Comparison of ENCODE assay signal across 20 cellular contexts in the genomic region with DNA sequence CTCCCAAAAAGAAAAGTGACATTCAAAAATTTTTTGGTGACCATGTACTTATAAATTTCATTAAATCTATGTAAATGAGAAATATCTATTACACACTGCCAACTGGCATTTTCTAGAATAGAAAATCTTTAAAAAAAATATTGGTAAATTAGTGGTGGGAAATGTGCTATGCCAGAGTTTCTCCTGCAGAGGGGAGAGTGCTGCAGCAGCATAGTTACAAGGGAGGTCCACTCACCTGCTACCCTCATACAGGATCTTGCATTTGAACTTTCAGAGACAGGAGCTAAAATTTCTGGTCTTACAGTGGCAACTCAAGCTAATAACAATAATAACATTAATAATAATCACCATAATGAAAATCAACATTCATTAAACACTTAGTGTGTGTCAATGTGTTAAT.
DNase-seq lines count a peak whose midpoint lies in the region; ATAC-seq, FAIRE-seq and TF ChIP-seq lines count a peak whose summit lies in the region.
"Had no signal": no experiment of that assay in that cellular context is flagged by ENCODE, and none has a peak within 500 bp of the region (broad histone marks: within the 10 kb centered on the region; RNA-seq: fewer than 3 reads in every experiment).

No MANE protein-coding gene starts in this region.

- ATAC-seq in HG03378 (IDR thresholded peaks at IDR 0.05; ENCODE audit: unreplicated experiment) (no peak), HG03460 (IDR thresholded peaks at IDR 0.05; ENCODE audit: unreplicated experiment) (no peak)
- ATAC-seq: stimulated activated naive CD8-positive, alpha-beta T cell treated with anti-CD3 and anti-CD28 coated beads, Interleukin-15, amount 100 ng/mL, for 72 hours had no signal

- no peak overlapping the region for H3K56ac ChIP-seq in H1 (replicated peaks; ENCODE audit: insufficient read length, low read depth, low read length)

- H3K4me3 ChIP-seq in OCI-LY7 (ENCODE audit: low read depth, low read length, poor library complexity, severe bottlenecking) (no peak overlapping the region), H1 (ENCODE audit: extremely low read depth in 1 of 4, insufficient read depth in 2 of 4, low read depth in 3 of 4, low read length in 4 of 4) (no peak overlapping the region)
- H3K4me3 ChIP-seq: colonic mucosa, esophagus muscularis mucosa, skin epidermis, vagina had no signal

- H4K5ac ChIP-seq in H1 (ENCODE audit: insufficient read length, low read depth, low read length), result no peak overlapping the region

- no peak overlapping the region for H2BK5ac ChIP-seq in H1 (ENCODE audit: low read depth, low read length)

- H3K9me3 Mint-ChIP-seq in nephron, result no peaks in the 10 kb centered on the region
- H3K9me3 Mint-ChIP-seq: activated naive CD8-positive, alpha-beta T cell treated with anti-CD3 and anti-CD28 coated beads, Interleukin-2, amount 10 ng/mL, durations not matched to agents 7 days and 5 days had no signal

- H3K9me3 ChIP-seq in OCI-LY7 (ENCODE audit: low read length) (no peaks in the 10 kb centered on the region), H1 (ENCODE audit: insufficient read depth in 2 of 2, low read depth in 1 of 2, low read length in 1 of 2) (no peaks in the 10 kb centered on the region)
- H3K9me3 ChIP-seq: colonic mucosa, esophagus muscularis mucosa, vagina had no signal

- peaks cover 29% of the 10 kb centered on the region for H3K4me1 Mint-ChIP-seq in nephron
- H3K4me1 Mint-ChIP-seq: activated naive CD8-positive, alpha-beta T cell treated with anti-CD3 and anti-CD28 coated beads, Interleukin-2, amount 10 ng/mL, durations not matched to agents 7 days and 5 days; CD4-positive, alpha-beta memory T cell; stimulated activated naive CD8-positive, alpha-beta T cell treated with anti-CD3 and anti-CD28 coated beads, Interleukin-15, amount 100 ng/mL, for 72 hours had no signal

- H3K23ac ChIP-seq in H1 (ENCODE audit: insufficient read length), result no peak overlapping the region

- no peak overlapping the region for H2AK5ac ChIP-seq in H1 (ENCODE audit: low read depth, low read length)

- no peak overlapping the region for H2BK20ac ChIP-seq in H1 (ENCODE audit: low read length)

- no peaks in the 10 kb centered on the region for H4K20me1 ChIP-seq in OCI-LY7 (ENCODE audit: insufficient read depth, low read length)
- no peaks in the 10 kb centered on the region for H4K20me1 ChIP-seq in H1 (replicated peaks in 1 of 2; ENCODE audit: control insufficient read depth in 1 of 2, insufficient read depth in 2 of 2, low read length in 2 of 2)

- no peaks in the 10 kb centered on the region for H3K36me3 ChIP-seq in OCI-LY7 (ENCODE audit: insufficient read depth, low read length)
- no peaks in the 10 kb centered on the region for H3K36me3 ChIP-seq in H1 (ENCODE audit: control insufficient read depth in 2 of 4, insufficient read depth in 4 of 4, low read length in 3 of 4)
- H3K36me3 ChIP-seq: colonic mucosa, esophagus muscularis mucosa, vagina had no signal

- H4K8ac ChIP-seq in H1 (ENCODE audit: extremely low read depth, insufficient read depth, low read length), result no peak overlapping the region

- H3K27ac ChIP-seq in OCI-LY7 (ENCODE audit: low read depth, low read length, poor library complexity, severe bottlenecking) (no peak overlapping the region), H1 (ENCODE audit: low read depth, low read length) (no peak overlapping the region)
- H3K27ac ChIP-seq: colonic mucosa, esophagus muscularis mucosa, KMS-11, skin epidermis, vagina had no signal

- TF ChIP-seq EP300 in H1 (IDR thresholded peaks at IDR 0.05; ENCODE audit: borderline replicate concordance in 1 of 2, low read depth in 2 of 2, low read length in 2 of 2), result no peak

- H3K79me2 ChIP-seq in OCI-LY7 (ENCODE audit: insufficient read depth, low read depth, low read length) (no peaks in the 10 kb centered on the region), H1 (ENCODE audit: control insufficient read depth in 1 of 2, insufficient read depth in 2 of 2, low read length in 2 of 2) (no peaks in the 10 kb centered on the region)

- H3K36me3 Mint-ChIP-seq in nephron (ENCODE audit: low read depth), result no peaks in the 10 kb centered on the region
- H3K36me3 Mint-ChIP-seq: activated naive CD8-positive, alpha-beta T cell treated with anti-CD3 and anti-CD28 coated beads, Interleukin-2, amount 10 ng/mL, durations not matched to agents 7 days and 5 days; CD4-positive, alpha-beta memory T cell had no signal

- CTCF ChIA-PET in OCI-LY7 (lab: Charles Lee; ENCODE audit: unreplicated experiment) (no interaction called here), H1 (lab: Charles Lee; ENCODE audit: partially characterized antibody) (interaction anchor here (0.6 to 1.6 kb wide), 11 partner anchors 11 to 309 kb away, joined by 3 to 5 read pairs (median 3); no protein-coding TSS in a partner anchor)

- no peak overlapping the region for H3K27ac Mint-ChIP-seq in nephron
- H3K27ac Mint-ChIP-seq: activated naive CD8-positive, alpha-beta T cell treated with anti-CD3 and anti-CD28 coated beads, Interleukin-2, amount 10 ng/mL, durations not matched to agents 7 days and 5 days; CD4-positive, alpha-beta memory T cell; stimulated activated naive CD8-positive, alpha-beta T cell treated with anti-CD3 and anti-CD28 coated beads, Interleukin-15, amount 100 ng/mL, for 72 hours had no signal

- H2AFZ ChIP-seq in OCI-LY7 (ENCODE audit: low read length) (no peak overlapping the region), H1 (ENCODE audit: low read length) (no peak overlapping the region)

- no peak overlapping the region for H4K91ac ChIP-seq in H1 (replicated peaks; ENCODE audit: insufficient read length, low read length)

- H2BK120ac ChIP-seq in H1 (replicated peaks; ENCODE audit: low read depth, low read length), result no peak overlapping the region

- TF ChIP-seq CTCF in OCI-LY7 (conservative IDR thresholded peaks at IDR 0.05; ENCODE audit: low read length) (0 out of 2 replicates have a peak, but pooled peaks have one; percentile 22), H1 (IDR thresholded peaks at IDR 0.05; ENCODE audit: control extremely low read depth in 1 of 3, insufficient read depth in 1 of 3, low read depth in 1 of 3, low read length in 3 of 3) (peak; percentile 39 to 50 (median 45)), nephron (IDR thresholded peaks at IDR 0.05; ENCODE audit: unreplicated experiment in 3 of 3) (peak; percentile 38 to 50 (median 49))

- no peaks in the 10 kb centered on the region for H3K9me2 ChIP-seq in OCI-LY7 (ENCODE audit: insufficient read depth, low read length)

- H3K18ac ChIP-seq in H1 (ENCODE audit: extremely low read depth, low read length), result no peak overlapping the region

- H3K14ac ChIP-seq in H1 (ENCODE audit: insufficient read length), result no peak overlapping the region

- TF ChIP-seq POLR2A in H1 (IDR thresholded peaks at IDR 0.05; ENCODE audit: control extremely low read depth in 1 of 2, low read depth in 2 of 2, low read length in 2 of 2), result no peak

- no peak overlapping the region for H2BK15ac ChIP-seq in H1 (ENCODE audit: low read length)

- no peak overlapping the region for H2BK12ac ChIP-seq in H1 (ENCODE audit: low read depth, low read length)

- H3K23me2 ChIP-seq in H1 (ENCODE audit: low read depth, low read length), result no peaks in the 10 kb centered on the region

- no TSS peak for BruUV-seq in OCI-LY7 (replicated peaks; lab: Mats Ljungman, UMichigan)

- peak; percentile 69 to 75 for TF ChIP-seq RAD21 in H1 (IDR thresholded peaks at IDR 0.05 in 1 of 2, conservative IDR thresholded peaks at IDR 0.05 in 1 of 2; ENCODE audit: low read depth in 2 of 2, low read length in 2 of 2)

- intact Hi-C loops in OCI-LY7 (cut with micrococcal nuclease; ENCODE audit: unreplicated experiment), result no loop called here

- DNase-seq in DMS53 (lab: John Stamatoyannopoulos, UW) (peak; percentile 44), OCI-LY7 (ENCODE audit: low spot score) (no peak), H1 (ENCODE audit: low read depth in 1 of 2, low spot score in 2 of 2) (no peak), NCI-H2196 (lab: John Stamatoyannopoulos, UW; ENCODE audit: unreplicated experiment) (no peak), amygdala (lab: John Stamatoyannopoulos, UW) (no peak)
- DNase-seq: activated CD8-positive, alpha-beta memory T cell treated with anti-CD3 and anti-CD28 coated beads, Interleukin-2, amount 50 U/mL, for 48 hours; activated naive CD8-positive, alpha-beta T cell treated with anti-CD3 and anti-CD28 coated beads, Interleukin-2, amount 10 ng/mL, durations not matched to agents 7 days and 5 days; CD4-positive, alpha-beta memory T cell; colonic mucosa; GF-D8; NCI-H1436; NCI-H526 treated with DMSO at 0.1 percent for 48 hours; stimulated activated naive CD8-positive, alpha-beta T cell treated with anti-CD3 and anti-CD28 coated beads, Interleukin-15, amount 100 ng/mL, for 72 hours had no signal

- H3K79me1 ChIP-seq in H1 (ENCODE audit: low read depth, low read length), result no peaks in the 10 kb centered on the region

- POLR2A ChIA-PET in OCI-LY7 (lab: Charles Lee), result interaction anchor here (0.9 kb wide), 1 partner anchor 238 kb away, joined by 3 read pairs; no protein-coding TSS in a partner anchor
- POLR2A ChIA-PET in H1 (lab: Charles Lee; ENCODE audit: partially characterized antibody), result no interaction called here

- H3K9ac ChIP-seq in H1 (replicated peaks in 1 of 4; ENCODE audit: extremely low read depth in 1 of 4, low read depth in 3 of 4, low read length in 3 of 4), result no peak overlapping the region
- H3K9ac ChIP-seq: KMS-11 had no signal

- no peak overlapping the region for H3K4me3 Mint-ChIP-seq in nephron
- H3K4me3 Mint-ChIP-seq: activated naive CD8-positive, alpha-beta T cell treated with anti-CD3 and anti-CD28 coated beads, Interleukin-2, amount 10 ng/mL, durations not matched to agents 7 days and 5 days; CD4-positive, alpha-beta memory T cell; stimulated activated naive CD8-positive, alpha-beta T cell treated with anti-CD3 and anti-CD28 coated beads, Interleukin-15, amount 100 ng/mL, for 72 hours had no signal

- no peak for FAIRE-seq in H1 (lab: Jason Lieb, UNC)

- H3K4me2 ChIP-seq in OCI-LY7 (ENCODE audit: low read length), result no peak overlapping the region
- no peak overlapping the region for H3K4me2 ChIP-seq in H1 (ENCODE audit: insufficient read depth in 1 of 2, low read depth in 2 of 2, low read length in 2 of 2)
- H3K4me2 ChIP-seq: KMS-11 had no signal

- H3K4me1 ChIP-seq in OCI-LY7 (ENCODE audit: insufficient read depth, low read length, poor library complexity, severe bottlenecking) (no peaks in the 10 kb centered on the region), H1 (replicated peaks in 1 of 4; ENCODE audit: control insufficient read depth in 3 of 4, insufficient read depth in 4 of 4, low read length in 3 of 4) (no peaks in the 10 kb centered on the region)
- H3K4me1 ChIP-seq: colonic mucosa, vagina had no signal

- no peaks in the 10 kb centered on the region for H3K27me3 ChIP-seq in H1 (replicated peaks in 1 of 4; ENCODE audit: control insufficient read depth in 3 of 4, extremely low read depth in 1 of 4, insufficient read depth in 3 of 4, low read length in 3 of 4)
- H3K27me3 ChIP-seq: colonic mucosa, esophagus muscularis mucosa, vagina had no signal

- no peaks in the 10 kb centered on the region for H3K27me3 Mint-ChIP-seq in nephron (ENCODE audit: low read depth)
- H3K27me3 Mint-ChIP-seq: activated naive CD8-positive, alpha-beta T cell treated with anti-CD3 and anti-CD28 coated beads, Interleukin-2, amount 10 ng/mL, durations not matched to agents 7 days and 5 days; CD4-positive, alpha-beta memory T cell; stimulated activated naive CD8-positive, alpha-beta T cell treated with anti-CD3 and anti-CD28 coated beads, Interleukin-15, amount 100 ng/mL, for 72 hours had no signal

- no peak overlapping the region for H3K4ac ChIP-seq in H1 (replicated peaks; ENCODE audit: insufficient read length, low read depth, low read length)
